20 cellular contexts compared by ENCODE assay signal in genomic region chr6:22437665-22438064, GRCh38.
A peak's percentile ranks its signal among the peaks of the same experiment; 100 is the strongest.
DNase-seq lines count a peak whose midpoint lies in the region; ATAC-seq, FAIRE-seq and TF ChIP-seq lines count a peak whose summit lies in the region.
"Had no signal": no experiment of that assay in that cellular context is flagged by ENCODE, and none has a peak within 500 bp of the region (broad histone marks: within the 10 kb centered on the region; RNA-seq: fewer than 3 reads in every experiment).

No MANE protein-coding gene starts in this region.

- H3K4me3 ChIP-seq in HepG2 (replicated peaks in 1 of 3; ENCODE audit: insufficient read depth in 1 of 3, low read depth in 2 of 3, low read length in 3 of 3) (no peak overlapping the region), right lobe of liver (no peak overlapping the region), PC-3 (ENCODE audit: low read length) (no peak overlapping the region), fibroblast of mammary gland (ENCODE audit: control insufficient read depth, low read depth, low read length) (no peak overlapping the region), adrenal gland (no peak overlapping the region)
- H3K4me3 ChIP-seq: BLaER1 treated with 17β-estradiol and CSF1 and Interleukin-3, amounts not matched to agents 10 nM and 100 nM; GM23338 had no signal

- POLR2A ChIA-PET in HepG2 (lab: Yijun Ruan, JAX) (no interaction called here), PC-3 (lab: Charles Lee; ENCODE audit: unreplicated experiment) (no interaction called here)

- intact Hi-C loops in HepG2 (cut with micrococcal nuclease; ENCODE audit: unreplicated experiment) (no loop called here), right lobe of liver (cut with DNase I) (no loop called here), PC-3 (cut with micrococcal nuclease) (no loop called here), adrenal gland (cut with DNase I) (no loop called here)

- no peak for FAIRE-seq in HepG2 (lab: Jason Lieb, UNC)
- FAIRE-seq: G401.6, GM12891, H54, HTR-8/SVneo had no signal

- H2AFZ ChIP-seq in HepG2 (ENCODE audit: low read length) (no peak overlapping the region), PC-3 (ENCODE audit: low read length) (no peak overlapping the region)
- H2AFZ ChIP-seq: GM23338 had no signal

- CTCF ChIA-PET in HepG2 (lab: Yijun Ruan, JAX; ENCODE audit: low intra/inter-chr PET ratio, low total read pairs): no interaction called here
- CTCF ChIA-PET in PC-3 (lab: Charles Lee): no interaction called here

- BruUV-seq in HepG2 (replicated peaks; lab: Mats Ljungman, UMichigan) (no TSS peak), PC-3 (replicated peaks; lab: Mats Ljungman, UMichigan) (no TSS peak)

- in situ Hi-C loops in HepG2 (cut with HindIII; ENCODE audit: extremely low pct_ligation_motif_present, low pct_unique_long_range_greater_than_20kb): no loop called here

- TF ChIP-seq EP300 in HepG2 (IDR thresholded peaks at IDR 0.05; ENCODE audit: low read depth in 2 of 2, low read length in 2 of 2): no peak
- no peak for TF ChIP-seq EP300 in HepG2 (CRISPR knock-in tag; IDR thresholded peaks at IDR 0.05; ENCODE audit: borderline replicate concordance)

- DNase-seq in HepG2 (ENCODE audit: low spot score) (no peak), right lobe of liver (no peak), PC-3 (peak; percentile 38), fibroblast of mammary gland (ENCODE audit: low read depth) (peak; percentile 15), HUDEP-2 (lab: John Stamatoyannopoulos, UW; ENCODE audit: unreplicated experiment in 76 of 76) (no peak), GM19240 (ENCODE audit: insufficient read length, low spot score) (no peak), adrenal gland (no peak)
- DNase-seq in stimulated activated CD4-positive, alpha-beta T cell treated with anti-CD3 and anti-CD28 coated beads, Interleukin-1b, Interleukin-23, amount 100 ng/mL, for 48 hours: no peak
- DNase-seq: 8988T; Calu3; CD8-positive, alpha-beta T cell; DMS79 treated with DMSO at 0.1 percent for 48 hours; HCEC 1CT; HFFc6 had no signal

- no peak overlapping the region for H3K9ac ChIP-seq in HepG2 (ENCODE audit: insufficient read depth, low read depth, low read length)
- H3K9ac ChIP-seq in PC-3 (ENCODE audit: low read length): no peak overlapping the region
- H3K9ac ChIP-seq: BLaER1 treated with 17β-estradiol and CSF1 and Interleukin-3, amounts not matched to agents 10 nM and 100 nM had no signal

- H3K4me1 ChIP-seq in HepG2 (ENCODE audit: insufficient read depth, low read length) (no peaks in the 10 kb centered on the region), right lobe of liver (no peaks in the 10 kb centered on the region), PC-3 (ENCODE audit: insufficient read depth, low read length) (peaks cover 5% of the 10 kb centered on the region; the same call in 1 of the 2 replicates), adrenal gland (replicated peaks in 1 of 2) (no peaks in the 10 kb centered on the region)
- H3K4me1 ChIP-seq: BLaER1 treated with 17β-estradiol and CSF1 and Interleukin-3, amounts not matched to agents 10 nM and 100 nM had no signal

- H3K27me3 ChIP-seq in HepG2 (ENCODE audit: control insufficient read depth in 1 of 2, insufficient read depth in 2 of 2, low read length in 2 of 2) (no peaks in the 10 kb centered on the region), right lobe of liver (no peaks in the 10 kb centered on the region), PC-3 (ENCODE audit: low read length) (no peaks in the 10 kb centered on the region), adrenal gland (no peaks in the 10 kb centered on the region)
- H3K27me3 ChIP-seq: BLaER1 treated with 17β-estradiol and CSF1 and Interleukin-3, amounts not matched to agents 10 nM and 100 nM had no signal

- TF ChIP-seq CTCF in HepG2 (CRISPR knock-in tag; IDR thresholded peaks at IDR 0.05) (no peak), right lobe of liver (IDR thresholded peaks at IDR 0.05) (no peak), PC-3 (conservative IDR thresholded peaks at IDR 0.05; ENCODE audit: low read depth, low read length) (no peak), fibroblast of mammary gland (conservative IDR thresholded peaks at IDR 0.05; ENCODE audit: control insufficient read depth, insufficient read depth, low read depth, low read length) (no peak), adrenal gland (IDR thresholded peaks at IDR 0.05) (no peak)

- H3K9me2 ChIP-seq in PC-3 (replicated peaks; ENCODE audit: low read length): no peaks in the 10 kb centered on the region

- H3K4me2 ChIP-seq in HepG2 (ENCODE audit: low read depth, low read length): no peak overlapping the region
- H3K4me2 ChIP-seq in PC-3 (ENCODE audit: low read length): no peak overlapping the region
- H3K4me2 ChIP-seq: BLaER1 treated with 17β-estradiol and CSF1 and Interleukin-3, amounts not matched to agents 10 nM and 100 nM; GM23338 had no signal

- TF ChIP-seq POLR2A in HepG2 (IDR thresholded peaks at IDR 0.05; ENCODE audit: insufficient read depth in 1 of 2, low read depth in 2 of 2, low read length in 2 of 2) (no peak), right lobe of liver (IDR thresholded peaks at IDR 0.05) (no peak), adrenal gland (IDR thresholded peaks at IDR 0.05) (no peak)

- no peaks in the 10 kb centered on the region for H3K79me2 ChIP-seq in HepG2 (ENCODE audit: insufficient read depth, low read length)
- no peaks in the 10 kb centered on the region for H3K79me2 ChIP-seq in PC-3 (ENCODE audit: low read length)

- H3K27ac ChIP-seq in HepG2 (ENCODE audit: extremely low read length, insufficient read depth, low read length) (no peak overlapping the region), right lobe of liver (no peak overlapping the region), PC-3 (ENCODE audit: low read length) (no peak overlapping the region), adrenal gland (no peak overlapping the region)
- H3K27ac ChIP-seq: BLaER1 treated with 17β-estradiol and CSF1 and Interleukin-3, amounts not matched to agents 10 nM and 100 nM had no signal

- no peaks in the 10 kb centered on the region for H3F3A ChIP-seq in PC-3 (ENCODE audit: low read length, unreplicated experiment)

- no peaks in the 10 kb centered on the region for H3K36me3 ChIP-seq in HepG2 (replicated peaks in 1 of 2; ENCODE audit: control insufficient read depth in 1 of 2, insufficient read depth in 2 of 2, low read length in 2 of 2)
- no peaks in the 10 kb centered on the region for H3K36me3 ChIP-seq in right lobe of liver
- no peaks in the 10 kb centered on the region for H3K36me3 ChIP-seq in PC-3 (ENCODE audit: low read depth, low read length)
- H3K36me3 ChIP-seq in adrenal gland (replicated peaks in 1 of 2): no peaks in the 10 kb centered on the region
- H3K36me3 ChIP-seq: BLaER1 treated with 17β-estradiol and CSF1 and Interleukin-3, amounts not matched to agents 10 nM and 100 nM had no signal

- TF ChIP-seq RAD21 in HepG2 (CRISPR knock-in tag; IDR thresholded peaks at IDR 0.05): no peak

- no peaks in the 10 kb centered on the region for H4K20me1 ChIP-seq in HepG2 (ENCODE audit: insufficient read depth, low read length)
- H4K20me1 ChIP-seq in PC-3 (ENCODE audit: low read length): no peaks in the 10 kb centered on the region
- H4K20me1 ChIP-seq: BLaER1 treated with 17β-estradiol and CSF1 and Interleukin-3, amounts not matched to agents 10 nM and 100 nM had no signal

- 3% methylated on average over 1 of the region's 1 CpG for WGBS in HepG2 (ENCODE audit: low lambda C conversion rate)
- WGBS in right lobe of liver (ENCODE audit: insufficient coverage, low coverage, low lambda C conversion rate, missing lambda C conversion rate): 100% methylated on average over 1 of the region's 1 CpG
- WGBS in adrenal gland, 4 donors: 85 to 92% (median 90%) methylated on average over 1 of the region's 1 CpG

- H3K9me3 ChIP-seq in HepG2 (ENCODE audit: low read length): peaks cover 78% of the 10 kb centered on the region
- H3K9me3 ChIP-seq in right lobe of liver: no peaks in the 10 kb centered on the region
- H3K9me3 ChIP-seq in PC-3 (ENCODE audit: low read length): no peaks in the 10 kb centered on the region
- no peaks in the 10 kb centered on the region for H3K9me3 ChIP-seq in adrenal gland (replicated peaks in 1 of 3)
- H3K9me3 ChIP-seq: BLaER1 treated with 17β-estradiol and CSF1 and Interleukin-3, amounts not matched to agents 10 nM and 100 nM had no signal

- ATAC-seq in HepG2 (no peak), right lobe of liver (no peak), PC-3 (peak; percentile 59)
- ATAC-seq: CD8-positive, alpha-beta T cell; GM23338 had no signal

TF ChIP-seq in HepG2, 621 proteins besides CTCF, POLR2A, EP300 and RAD21:
- TF ChIP-seq ZNF589 (CRISPR knock-in tag; conservative IDR thresholded peaks at IDR 0.05) (no peak), ZNF724P (CRISPR knock-in tag; IDR thresholded peaks at IDR 0.05; ENCODE audit: borderline replicate concordance) (no peak), MIXL1 (CRISPR knock-in tag; IDR thresholded peaks at IDR 0.05) (no peak), ATF7 (IDR thresholded peaks at IDR 0.05) (peak; percentile 40; the same call in 1 of the 2 replicates), ATF7 (CRISPR knock-in tag; IDR thresholded peaks at IDR 0.05) (no peak), CREB1 (IDR thresholded peaks at IDR 0.05) (peak; percentile 42; the same call in 1 of the 2 replicates), CREB1 (CRISPR knock-in tag; IDR thresholded peaks at IDR 0.05) (no peak), ZNF24 (IDR thresholded peaks at IDR 0.05) (no peak)

Comparison
In these comparisons a context has a peak if more than half of its experiments do, and no peak if none do; other contexts are left out.
1. DNase-seq: peak in PC-3 (single experiment) and fibroblast of mammary gland (single experiment); none in HepG2 (single experiment), right lobe of liver (0 of 3), HUDEP-2 (0 of 76), GM19240 (single experiment), stimulated activated CD4-positive, alpha-beta T cell treated with anti-CD3 and anti-CD28 coated beads, Interleukin-1b, Interleukin-23, amount 100 ng/mL, for 48 hours (single experiment) and adrenal gland (0 of 7).